Comparison of ENCODE assay signal across 8 cellular contexts in genomic region chr17:47279062-47279801, GRCh38. TPM values are rescaled to one million over a fixed set of nuclear protein-coding genes. Genes with fewer than 3 reads are reported as not detected.
A peak's percentile ranks its signal among the peaks of the same experiment; 100 is the strongest.
DNase-seq lines count a peak whose midpoint lies in the region; ATAC-seq, FAIRE-seq and TF ChIP-seq lines count a peak whose summit lies in the region.

No MANE protein-coding gene starts in this region.

- H3K36me3 ChIP-seq in GM06990 (ENCODE audit: control insufficient read depth, insufficient read depth, low read length), result no peaks in the 10 kb centered on the region; the same call in 1 of the 2 replicates
- no peaks in the 10 kb centered on the region for H3K36me3 ChIP-seq in CD8-positive, alpha-beta T cell (ENCODE audit: insufficient read depth, low read length)

- peak; percentile 92 for FAIRE-seq in endometrium (lab: Jason Lieb, UNC)

- H3K27me3 ChIP-seq in GM06990 (replicated peaks; ENCODE audit: control insufficient read depth, insufficient read depth, low read length), result no peaks in the 10 kb centered on the region
- H3K27me3 ChIP-seq in CD8-positive, alpha-beta T cell (ENCODE audit: insufficient read depth, low read length), result no peaks in the 10 kb centered on the region

- H3K27ac Mint-ChIP-seq in naive B cell, result peak overlapping the region; percentile 85 to 96 (median 93)
- peak overlapping the region in 1 of 6 donors; percentile 31 for H3K27ac Mint-ChIP-seq in immature natural killer cell
- no peak overlapping the region for H3K27ac Mint-ChIP-seq in activated T-helper 17 cell treated with anti-CD3 and anti-CD28 coated beads, Interleukin-2, amount 50 U/mL, for 72 hours
- H3K27ac Mint-ChIP-seq in CD8-positive, alpha-beta T cell, result no peak overlapping the region

- CTCF ChIA-PET in CD8-positive, alpha-beta T cell (lab: Charles Lee), result interaction anchor here (1.1 kb wide), 1 partner anchor 11 kb away, joined by 3 read pairs; no protein-coding TSS in a partner anchor

- ATAC-seq in naive B cell (ENCODE audit: low read depth in 2 of 2), result peak; percentile 97 to 98
- no peak for ATAC-seq in activated T-helper 17 cell treated with anti-CD3 and anti-CD28 coated beads, Interleukin-2, amount 50 U/mL, for 72 hours (replicated peaks)
- no peak for ATAC-seq in CD8-positive, alpha-beta T cell

- peaks cover 67 to 92% (median 88%) of the 10 kb centered on the region in 3 donors for H3K4me1 Mint-ChIP-seq in naive B cell
- H3K4me1 Mint-ChIP-seq in immature natural killer cell, result no peaks in the 10 kb centered on the region
- peaks cover 7% of the 10 kb centered on the region for H3K4me1 Mint-ChIP-seq in activated T-helper 17 cell treated with anti-CD3 and anti-CD28 coated beads, Interleukin-2, amount 50 U/mL, for 72 hours
- H3K4me1 Mint-ChIP-seq in CD8-positive, alpha-beta T cell (ENCODE audit: low read depth), result no peaks in the 10 kb centered on the region

- H3K9me3 ChIP-seq in CD8-positive, alpha-beta T cell (ENCODE audit: low read length), result no peaks in the 10 kb centered on the region

- H3K4me3 ChIP-seq in GM06990 (replicated peaks; ENCODE audit: low read depth, low read length) (no peak overlapping the region; the same call in 1 of the 2 replicates), HFF-Myc (replicated peaks; ENCODE audit: low read depth, low read length) (no peak overlapping the region)
- H3K4me3 ChIP-seq in CD8-positive, alpha-beta T cell (ENCODE audit: low read depth, low read length), result no peak overlapping the region

- intact Hi-C loops in CD8-positive, alpha-beta T cell (cut with DNase I, micrococcal nuclease), result no loop called here

- DNase-seq in GM06990 (ENCODE audit: extremely low read depth, insufficient read length) (peak; percentile 75), HFF-Myc (ENCODE audit: extremely low read depth, low read depth) (peak; percentile 87), NOMO-1 treated with DMSO at 0.1 percent for 48 hours (lab: John Stamatoyannopoulos, UW; ENCODE audit: unreplicated experiment) (peak; percentile 84), naive B cell (peak; percentile 78), immature natural killer cell (no peak)
- DNase-seq in CD8-positive, alpha-beta T cell, result no peak

- no peaks in the 10 kb centered on the region for H3K4me1 ChIP-seq in CD8-positive, alpha-beta T cell (ENCODE audit: insufficient read depth, low read length)

- H3K36me3 Mint-ChIP-seq in naive B cell, result no peaks in the 10 kb centered on the region
- no peaks in the 10 kb centered on the region for H3K36me3 Mint-ChIP-seq in immature natural killer cell
- no peaks in the 10 kb centered on the region for H3K36me3 Mint-ChIP-seq in activated T-helper 17 cell treated with anti-CD3 and anti-CD28 coated beads, Interleukin-2, amount 50 U/mL, for 72 hours (ENCODE audit: low read depth)
- H3K36me3 Mint-ChIP-seq in CD8-positive, alpha-beta T cell, result no peaks in the 10 kb centered on the region

- no peak overlapping the region for H3K27ac ChIP-seq in CD8-positive, alpha-beta T cell (ENCODE audit: low read depth, low read length)

- TF ChIP-seq CTCF in GM06990 (IDR thresholded peaks at IDR 0.05; ENCODE audit: insufficient read depth, low read length, poor library complexity, severe bottlenecking), result no peak
- TF ChIP-seq CTCF in HFF-Myc (IDR thresholded peaks at IDR 0.05; ENCODE audit: low read depth, low read length, missing control alignments), result no peak
- TF ChIP-seq CTCF in CD8-positive, alpha-beta T cell (IDR thresholded peaks at IDR 0.05), result no peak

- H3K4me3 Mint-ChIP-seq in naive B cell, result peak overlapping the region; percentile 50 to 95 (median 82)
- no peak overlapping the region for H3K4me3 Mint-ChIP-seq in immature natural killer cell
- H3K4me3 Mint-ChIP-seq in activated T-helper 17 cell treated with anti-CD3 and anti-CD28 coated beads, Interleukin-2, amount 50 U/mL, for 72 hours, result no peak overlapping the region
- H3K4me3 Mint-ChIP-seq in CD8-positive, alpha-beta T cell, result no peak overlapping the region

- no peaks in the 10 kb centered on the region for H3K27me3 Mint-ChIP-seq in naive B cell
- H3K27me3 Mint-ChIP-seq in immature natural killer cell (ENCODE audit: low read depth in 3 of 3), result peaks cover 2 to 3% (median 2%) of the 10 kb centered on the region in 3 donors
- peaks cover 9% of the 10 kb centered on the region for H3K27me3 Mint-ChIP-seq in activated T-helper 17 cell treated with anti-CD3 and anti-CD28 coated beads, Interleukin-2, amount 50 U/mL, for 72 hours
- peaks cover 8% of the 10 kb centered on the region for H3K27me3 Mint-ChIP-seq in CD8-positive, alpha-beta T cell (ENCODE audit: low read depth)

- POLR2A ChIA-PET in CD8-positive, alpha-beta T cell (lab: Charles Lee), result no interaction called here

- peaks cover 0 to 3% (median 0%) of the 10 kb centered on the region in 7 donors for H3K9me3 Mint-ChIP-seq in naive B cell
- no peaks in the 10 kb centered on the region for H3K9me3 Mint-ChIP-seq in immature natural killer cell
- H3K9me3 Mint-ChIP-seq in activated T-helper 17 cell treated with anti-CD3 and anti-CD28 coated beads, Interleukin-2, amount 50 U/mL, for 72 hours, result no peaks in the 10 kb centered on the region
- no peaks in the 10 kb centered on the region for H3K9me3 Mint-ChIP-seq in CD8-positive, alpha-beta T cell

RNA-seq across cellular contexts. Expression of gene ITGB3, which starts 25.6 kb away (rescaled TPM):
- polyA plus RNA-seq in naive B cell (ENCODE audit: low read depth in 6 of 6) (1 to 10 TPM in 5 of 6 donors, not detected in 1; 2.1 to 9.2 (median 5.1) TPM), immature natural killer cell (10 to 100 TPM in 1 of 3 donors, 1 to 10 TPM in 1, not detected in 1; 1.1 to 11.0 TPM)
- under 1 TPM in 1 of 2 donors, not detected in 1; 0.11 TPM for total RNA-seq in activated T-helper 17 cell treated with anti-CD3 and anti-CD28 coated beads, Interleukin-2, amount 50 U/mL, for 72 hours
- not detected for total RNA-seq in CD8-positive, alpha-beta T cell

RNA-seq across cellular contexts. Expression of gene EFCAB13, which starts 44.5 kb away (rescaled TPM):
- polyA plus RNA-seq in naive B cell (ENCODE audit: low read depth in 6 of 6) (10 to 100 TPM; 27.5 to 43.7 (median 33.8) TPM), immature natural killer cell (1 to 10 TPM in 2 of 3 donors, under 1 TPM in 1; 0.97 to 1.0 (median 1.0) TPM)
- total RNA-seq in activated T-helper 17 cell treated with anti-CD3 and anti-CD28 coated beads, Interleukin-2, amount 50 U/mL, for 72 hours, result 1 to 10 TPM; 3.0 to 3.4 TPM
- 10 to 100 TPM; 10.7 to 13.1 TPM for total RNA-seq in CD8-positive, alpha-beta T cell

Comparison
In these comparisons a context has a peak if more than half of its experiments do, and no peak if none do; other contexts are left out.
1. DNase-seq: peak in GM06990 (single experiment), HFF-Myc (single experiment), NOMO-1 treated with DMSO at 0.1 percent for 48 hours (single experiment) and naive B cell (single experiment); none in immature natural killer cell (0 of 3) and CD8-positive, alpha-beta T cell (0 of 7).
2. ATAC-seq: peak in naive B cell (2 of 2); none in activated T-helper 17 cell treated with anti-CD3 and anti-CD28 coated beads, Interleukin-2, amount 50 U/mL, for 72 hours (single experiment) and CD8-positive, alpha-beta T cell (single experiment).
3. H3K27ac Mint-ChIP-seq: peak in naive B cell (6 of 6); none in activated T-helper 17 cell treated with anti-CD3 and anti-CD28 coated beads, Interleukin-2, amount 50 U/mL, for 72 hours (single experiment) and CD8-positive, alpha-beta T cell (single experiment).
4. H3K4me3 Mint-ChIP-seq: peak in naive B cell (8 of 8); none in immature natural killer cell (0 of 5), activated T-helper 17 cell treated with anti-CD3 and anti-CD28 coated beads, Interleukin-2, amount 50 U/mL, for 72 hours (single experiment) and CD8-positive, alpha-beta T cell (single experiment).